Comparison of ENCODE assay signal across 13 cellular contexts in genomic region chr12:59699408-59700144, GRCh38.
DNase-seq lines count a peak whose midpoint lies in the region; ATAC-seq and TF ChIP-seq lines count a peak whose summit lies in the region.
"Had no signal": no experiment of that assay in that cellular context is flagged by ENCODE, and none has a peak within 500 bp of the region (broad histone marks: within the 10 kb centered on the region; RNA-seq: fewer than 3 reads in every experiment).

No MANE protein-coding gene starts in this region.

- no peaks in the 10 kb centered on the region for H3K36me3 ChIP-seq in brain microvascular endothelial cell (replicated peaks)
- H3K36me3 ChIP-seq in left lung, result no peaks in the 10 kb centered on the region
- H3K36me3 ChIP-seq: BE2C had no signal

- H3K4me1 ChIP-seq in left lung, result peaks cover 0 to 8% of the 10 kb centered on the region in 2 donors
- H3K4me1 ChIP-seq: BE2C had no signal

- H3K4me3 ChIP-seq in AG04449 (ENCODE audit: low read depth, low read length) (no peak overlapping the region), brain microvascular endothelial cell (ENCODE audit: low read depth, low read length) (no peak overlapping the region), left lung (no peak overlapping the region)

- in situ Hi-C loops in KBM-7 (cut with MboI; ENCODE audit: low pct_unique_long_range_greater_than_20kb, low sequenced_read_pairs) (no loop called here), brain microvascular endothelial cell (cut with HindIII; ENCODE audit: low pct_ligation_motif_present, low sequenced_read_pairs) (no loop called here)

- CTCF ChIA-PET in AG04449 (lab: Yijun Ruan, JAX), result no interaction called here
- CTCF ChIA-PET in HEK293T (lab: Yijun Ruan, JAX), result no interaction called here
- CTCF ChIA-PET in GM10248 (lab: Yijun Ruan, JAX), result no interaction called here

- DNase-seq in AG04449 (ENCODE audit: low read depth, low spot score) (peak; percentile 59), KBM-7 (peak; percentile 0), brain microvascular endothelial cell (peak; percentile 71), left lung (no peak), NCI-H1105 (lab: John Stamatoyannopoulos, UW) (no peak), HEK293T (ENCODE audit: extremely low spot score) (no peak), GM10248 (ENCODE audit: extremely low spot score) (no peak)
- DNase-seq: activated T-cell treated with anti-CD3 and anti-CD28 coated beads for 4 hours, BE2C, cerebellar nuclear complex, NCI-H2029, small intestine had no signal

- H3K9me3 ChIP-seq in left lung, result no peaks in the 10 kb centered on the region
- H3K9me3 ChIP-seq: BE2C had no signal

- ATAC-seq in left lung, result peak; percentile 76
- ATAC-seq in HG02885 (IDR thresholded peaks at IDR 0.05; ENCODE audit: poor library complexity, unreplicated experiment), result no peak

- H3K27ac ChIP-seq in brain microvascular endothelial cell, result peak overlapping the region; percentile 53
- H3K27ac ChIP-seq in left lung, result peak overlapping the region; percentile 5 to 45

- intact Hi-C loops in left lung (cut with DNase I), result no loop called here

- TF ChIP-seq CTCF in AG04449 (IDR thresholded peaks at IDR 0.05; ENCODE audit: insufficient read depth, low read length, missing control alignments) (no peak), brain microvascular endothelial cell (IDR thresholded peaks at IDR 0.05; ENCODE audit: low read depth, low read length, missing control alignments) (no peak), left lung (IDR thresholded peaks at IDR 0.05) (no peak), GM10248 (IDR thresholded peaks at IDR 0.05; ENCODE audit: control extremely low read depth, extremely low read depth, low read depth, missing control alignments) (no peak)

- POLR2A ChIA-PET in AG04449 (lab: Yijun Ruan, JAX), result no interaction called here
- POLR2A ChIA-PET in HEK293T (lab: Yijun Ruan, JAX), result no interaction called here
- POLR2A ChIA-PET in GM10248 (lab: Yijun Ruan, JAX), result no interaction called here

- H3K27me3 ChIP-seq in brain microvascular endothelial cell (replicated peaks), result no peaks in the 10 kb centered on the region
- H3K27me3 ChIP-seq in left lung, result no peaks in the 10 kb centered on the region
- H3K27me3 ChIP-seq: BE2C had no signal

TF ChIP-seq in HEK293T, 16 proteins besides CTCF, POLR2A, EP300 and RAD21:
- no peak for TF ChIP-seq ARNT (IDR thresholded peaks at IDR 0.05)
- no peak for TF ChIP-seq PKNOX1 (IDR thresholded peaks at IDR 0.05)
- no peak for TF ChIP-seq FOXA1 (IDR thresholded peaks at IDR 0.05)
- no peak for TF ChIP-seq FOXK2 (IDR thresholded peaks at IDR 0.05)
- TF ChIP-seq LEF1 (IDR thresholded peaks at IDR 0.05; ENCODE audit: borderline replicate concordance), result no peak
- TF ChIP-seq SUZ12 (IDR thresholded peaks at IDR 0.05), result no peak
- no peak for TF ChIP-seq HDGF (IDR thresholded peaks at IDR 0.05; ENCODE audit: borderline replicate concordance)
- TF ChIP-seq BHLHE40 (IDR thresholded peaks at IDR 0.05; ENCODE audit: borderline replicate concordance), result no peak
- no peak for TF ChIP-seq FOXM1 (IDR thresholded peaks at IDR 0.05; ENCODE audit: borderline replicate concordance)

Comparison
In these comparisons a context has a peak if more than half of its experiments do, and no peak if none do; other contexts are left out.
1. DNase-seq: peak in AG04449 (single experiment), KBM-7 (single experiment) and brain microvascular endothelial cell (single experiment); none in left lung (0 of 2), NCI-H1105 (single experiment), HEK293T (single experiment) and GM10248 (single experiment).